Comparison of ENCODE assay signal across 16 cellular contexts in genomic region chr3:49362579-49362978, GRCh38. TPM values are rescaled to one million over a fixed set of nuclear protein-coding genes. Genes with fewer than 3 reads are reported as not detected.
DNase-seq lines count a peak whose midpoint lies in the region; ATAC-seq and TF ChIP-seq lines count a peak whose summit lies in the region.
"Had no signal": no experiment of that assay in that cellular context is flagged by ENCODE, and none has a peak within 500 bp of the region (broad histone marks: within the 10 kb centered on the region; RNA-seq: fewer than 3 reads in every experiment).

No MANE protein-coding gene starts in this region.

- peaks cover 66% of the 10 kb centered on the region for H3K36me3 Mint-ChIP-seq in activated CD4-positive, alpha-beta T cell treated with anti-CD3 and anti-CD28 coated beads, Interleukin-2, amount 10 ng/mL, durations not matched to agents 7 days and 5 days (ENCODE audit: low read depth)
- H3K36me3 Mint-ChIP-seq in T-cell (peaks cover 37% of the 10 kb centered on the region), progenitor cell of endocrine pancreas (ENCODE audit: insufficient read depth) (peaks cover 22% of the 10 kb centered on the region)

- H3K4me1 Mint-ChIP-seq in activated CD4-positive, alpha-beta T cell treated with anti-CD3 and anti-CD28 coated beads, Interleukin-2, amount 10 ng/mL, durations not matched to agents 7 days and 5 days: peaks cover 29% of the 10 kb centered on the region
- H3K4me1 Mint-ChIP-seq in T-cell: peaks cover 17 to 18% (median 18%) of the 10 kb centered on the region in 3 donors
- peaks cover 4% of the 10 kb centered on the region for H3K4me1 Mint-ChIP-seq in progenitor cell of endocrine pancreas (ENCODE audit: low read depth)

- DNase-seq in activated CD4-positive, alpha-beta T cell treated with anti-CD3 and anti-CD28 coated beads, Interleukin-2, amount 10 ng/mL, durations not matched to agents 7 days and 5 days: no peak
- no peak for DNase-seq in activated CD4-positive, alpha-beta T cell treated with anti-CD3 and anti-CD28 coated beads, Interleukin-2, amount 50 U/mL, for 1 hour
- no peak for DNase-seq in T-cell
- DNase-seq in dedifferentiated amniotic fluid mesenchymal stem cell (ENCODE audit: extremely low spot score): peak; percentile 30
- no peak for DNase-seq in progenitor cell of endocrine pancreas (ENCODE audit: low spot score, unreplicated experiment)
- DNase-seq in NCI-H345 treated with DMSO at 0.1 percent for 48 hours (lab: John Stamatoyannopoulos, UW; ENCODE audit: unreplicated experiment): no peak
- no peak for DNase-seq in foreskin melanocyte
- DNase-seq in GM13977 (ENCODE audit: low spot score): no peak
- DNase-seq: adrenal gland, H7, left lung, NCI-H2081 treated with DMSO at 0.1 percent for 48 hours, occipital lobe, substantia nigra had no signal

- no peak for ATAC-seq in T-cell (replicated peaks in 1 of 4)
- ATAC-seq: esophagus mucosa had no signal

- POLR2A ChIA-PET in activated CD4-positive, alpha-beta T cell treated with anti-CD3 and anti-CD28 coated beads, Interleukin-2, amount 10 ng/mL, durations not matched to agents 7 days and 5 days (lab: Charles Lee): no interaction called here
- POLR2A ChIA-PET in T-cell (lab: Charles Lee): no interaction called here

- no peak overlapping the region for H3K4me3 Mint-ChIP-seq in activated CD4-positive, alpha-beta T cell treated with anti-CD3 and anti-CD28 coated beads, Interleukin-2, amount 10 ng/mL, durations not matched to agents 7 days and 5 days
- H3K4me3 Mint-ChIP-seq in T-cell (no peak overlapping the region), progenitor cell of endocrine pancreas (ENCODE audit: low read depth) (no peak overlapping the region)

- peak overlapping the region; percentile 51 for H3K27ac Mint-ChIP-seq in activated CD4-positive, alpha-beta T cell treated with anti-CD3 and anti-CD28 coated beads, Interleukin-2, amount 10 ng/mL, durations not matched to agents 7 days and 5 days
- H3K27ac Mint-ChIP-seq in T-cell: peak overlapping the region; percentile 72 to 86
- peak overlapping the region; percentile 18 for H3K27ac Mint-ChIP-seq in progenitor cell of endocrine pancreas

- in situ Hi-C loops in GM13977 (cut with MboI; ENCODE audit: low pct_unique_long_range_greater_than_20kb, low sequenced_read_pairs, unreplicated experiment): no loop called here

- CTCF ChIA-PET in activated CD4-positive, alpha-beta T cell treated with anti-CD3 and anti-CD28 coated beads, Interleukin-2, amount 10 ng/mL, durations not matched to agents 7 days and 5 days (lab: Charles Lee): interaction anchor here (0.9 to 1.4 kb wide), 2 partner anchors 22 to 47 kb away, joined by 3 to 4 read pairs; partner anchors contain the start of gene USP4
- CTCF ChIA-PET in T-cell (lab: Charles Lee): interaction anchor here in 1 of 2 donors (2.1 kb wide), 1 partner anchor 22 kb away, joined by 8 read pairs; no protein-coding TSS in a partner anchor

- H3K9me3 Mint-ChIP-seq in activated CD4-positive, alpha-beta T cell treated with anti-CD3 and anti-CD28 coated beads, Interleukin-2, amount 10 ng/mL, durations not matched to agents 7 days and 5 days: no peaks in the 10 kb centered on the region
- H3K9me3 Mint-ChIP-seq in T-cell (no peaks in the 10 kb centered on the region), progenitor cell of endocrine pancreas (ENCODE audit: low read depth) (no peaks in the 10 kb centered on the region)

- TF ChIP-seq CTCF in progenitor cell of endocrine pancreas (IDR thresholded peaks at IDR 0.05; ENCODE audit: unreplicated experiment) (no peak), GM13977 (IDR thresholded peaks at IDR 0.05; ENCODE audit: extremely low read depth, insufficient read depth, missing control alignments) (no peak)

- H3K27me3 Mint-ChIP-seq in activated CD4-positive, alpha-beta T cell treated with anti-CD3 and anti-CD28 coated beads, Interleukin-2, amount 10 ng/mL, durations not matched to agents 7 days and 5 days: no peaks in the 10 kb centered on the region
- H3K27me3 Mint-ChIP-seq in T-cell: no peaks in the 10 kb centered on the region
- no peaks in the 10 kb centered on the region for H3K27me3 Mint-ChIP-seq in progenitor cell of endocrine pancreas

RNA-seq across cellular contexts. Expression of gene GPX1, which starts 4.4 kb away (rescaled TPM):
- total RNA-seq in activated CD4-positive, alpha-beta T cell treated with anti-CD3 and anti-CD28 coated beads, Interleukin-2, amount 10 ng/mL, durations not matched to agents 7 days and 5 days: 100 to 1,000 TPM in 1 of 2 experiments, 10 to 100 TPM in 1; 89.7 to 110 TPM
- total RNA-seq in T-cell: 10 to 100 TPM; 45.1 to 87.5 (median 73.8) TPM
- 130 TPM in 2 replicates for total RNA-seq in progenitor cell of endocrine pancreas
- total RNA-seq: RPMI7951 had no signal

RNA-seq across cellular contexts. Expression of gene USP4, which starts 22.7 kb away (rescaled TPM):
- total RNA-seq in activated CD4-positive, alpha-beta T cell treated with anti-CD3 and anti-CD28 coated beads, Interleukin-2, amount 10 ng/mL, durations not matched to agents 7 days and 5 days: 10 to 100 TPM; 87.1 to 88.4 TPM
- total RNA-seq in T-cell: 100 to 1,000 TPM; 101 to 107 (median 103) TPM
- total RNA-seq in progenitor cell of endocrine pancreas: 55.1 and 56.6 TPM in 2 replicates

RNA-seq across cellular contexts. Expression of gene RHOA, which starts 49.2 kb away (rescaled TPM):
- 100 to 1,000 TPM; 467 to 520 TPM for total RNA-seq in activated CD4-positive, alpha-beta T cell treated with anti-CD3 and anti-CD28 coated beads, Interleukin-2, amount 10 ng/mL, durations not matched to agents 7 days and 5 days
- total RNA-seq in T-cell (100 to 1,000 TPM; 247 to 279 (median 269) TPM), progenitor cell of endocrine pancreas (289 and 301 TPM in 2 replicates)

RNA-seq across cellular contexts. Expression of gene TCTA, which starts 49.6 kb away (rescaled TPM):
- 10 to 100 TPM; 23.3 to 24.8 TPM for total RNA-seq in activated CD4-positive, alpha-beta T cell treated with anti-CD3 and anti-CD28 coated beads, Interleukin-2, amount 10 ng/mL, durations not matched to agents 7 days and 5 days
- total RNA-seq in T-cell (10 to 100 TPM; 22.8 to 38.2 (median 34.3) TPM), progenitor cell of endocrine pancreas (18.0 and 18.8 TPM in 2 replicates)

RNA-seq across cellular contexts. Expression of gene AMT, which starts 59.7 kb away (rescaled TPM):
- total RNA-seq in activated CD4-positive, alpha-beta T cell treated with anti-CD3 and anti-CD28 coated beads, Interleukin-2, amount 10 ng/mL, durations not matched to agents 7 days and 5 days: 1 to 10 TPM; 6.2 to 6.3 TPM
- 10 to 100 TPM in 4 of 5 donors, 1 to 10 TPM in 1; 9.6 to 14.1 (median 11.1) TPM for total RNA-seq in T-cell
- 29.8 and 32.8 TPM in 2 replicates for total RNA-seq in progenitor cell of endocrine pancreas
- total RNA-seq: RPMI7951 had no signal

Comparison
In these comparisons a context has a peak if more than half of its experiments do, and no peak if none do; other contexts are left out.
1. H3K27ac Mint-ChIP-seq: peak in every context shown above with its lines; median percentile 79 in T-cell; 51 in activated CD4-positive, alpha-beta T cell treated with anti-CD3 and anti-CD28 coated beads, Interleukin-2, amount 10 ng/mL, durations not matched to agents 7 days and 5 days; 18 in progenitor cell of endocrine pancreas.